In genomic region chr3:79521221-79521848, GRCh38 we compare ENCODE assay signal across 1 cellular context.
TF ChIP-seq lines count a peak whose summit lies in the region.

No MANE protein-coding gene starts in this region.

TF ChIP-seq in GM12878, 131 proteins besides CTCF, POLR2A, EP300 and RAD21 (continued from another document):
- TF ChIP-seq SMC3 (IDR thresholded peaks at IDR 0.05; ENCODE audit: borderline replicate concordance, low read length) (peak; percentile 50; the same call in 1 of the 2 replicates), ASH2L (IDR thresholded peaks at IDR 0.05; ENCODE audit: borderline replicate concordance, low read depth) (no peak), EED (IDR thresholded peaks at IDR 0.05; ENCODE audit: low read depth) (no peak), HDGF (IDR thresholded peaks at IDR 0.05) (no peak), RB1 (IDR thresholded peaks at IDR 0.05; ENCODE audit: borderline replicate concordance) (no peak), ESRRA (IDR thresholded peaks at IDR 0.05; ENCODE audit: low read length) (no peak)
TF ChIP-seq in GM12878: peak in this region for 1.
